In genomic region chr2:81445176-81445575, GRCh38 we compare ENCODE assay signal across 28 cellular contexts.
"Had no signal": no experiment of that assay in that cellular context is flagged by ENCODE, and none has a peak within 500 bp of the region (broad histone marks: within the 10 kb centered on the region; RNA-seq: fewer than 3 reads in every experiment).

No MANE protein-coding gene starts in this region.

- FAIRE-seq: colon, keratinocyte had no signal

- H3K9me3 ChIP-seq: gastrocnemius medialis, lower lobe of right lung, neutrophil, right atrium auricular region, suprapubic skin, transverse colon had no signal

- H3K27me3 ChIP-seq: dorsolateral prefrontal cortex, gastrocnemius medialis, neutrophil, right atrium auricular region, suprapubic skin, transverse colon had no signal

- DNase-seq: dorsolateral prefrontal cortex; effector CD4-positive, alpha-beta T cell; foreskin fibroblast; gastrocnemius medialis; head of caudate nucleus; left ventricle myocardium superior; lower lobe of right lung; naive B cell; stimulated activated CD4-positive, alpha-beta T cell treated with anti-CD3 and anti-CD28 coated beads, Interleukin-12 subunit alpha, Interleukin-12 subunit beta, amount 100 ng/mL, for 4 hours; stimulated activated CD4-positive, alpha-beta T cell treated with anti-CD3 and anti-CD28 coated beads, Interleukin-1b, Interleukin-23, amount 100 ng/mL, for 48 hours; stimulated activated CD4-positive, alpha-beta T cell treated with anti-CD3 and anti-CD28 coated beads, Interleukin-4, amount 100 ng/mL, for 1 hour; stimulated activated CD8-positive, alpha-beta memory T cell treated with anti-CD3 and anti-CD28 coated beads, Interleukin-4, amount 100 ng/mL, for 48 hours; stimulated activated naive CD4-positive, alpha-beta T cell; stimulated activated naive CD8-positive, alpha-beta T cell treated with anti-CD3 and anti-CD28 coated beads, Interleukin-15, amount 100 ng/mL, for 72 hours; transverse colon had no signal

- H2AFZ ChIP-seq: parathyroid adenoma had no signal

- H3K9me3 Mint-ChIP-seq: neural crest cell had no signal

- H3K4me3 ChIP-seq: dorsolateral prefrontal cortex, gastrocnemius medialis, lower lobe of right lung, right atrium auricular region, smooth muscle cell, suprapubic skin, transverse colon had no signal

- H3K9ac ChIP-seq: parathyroid adenoma had no signal

- H3K79me2 ChIP-seq: parathyroid adenoma had no signal

- H3K27ac Mint-ChIP-seq: naive B cell; natural killer cell treated with Interleukin-12 subunit alpha and Interleukin-12 subunit beta and Interleukin-15 and Interleukin-18, amount 100 ng/mL, for 72 hours; progenitor cell of endocrine pancreas; stimulated activated naive CD8-positive, alpha-beta T cell treated with anti-CD3 and anti-CD28 coated beads, Interleukin-15, amount 100 ng/mL, for 72 hours had no signal

- H3K36me3 Mint-ChIP-seq: naive B cell had no signal

- H3K4me3 Mint-ChIP-seq: naive B cell; natural killer cell treated with Interleukin-12 subunit alpha and Interleukin-12 subunit beta and Interleukin-15 and Interleukin-18, amount 100 ng/mL, for 72 hours; neural crest cell; stimulated activated naive CD8-positive, alpha-beta T cell treated with anti-CD3 and anti-CD28 coated beads, Interleukin-15, amount 100 ng/mL, for 72 hours had no signal

- H3K4me1 ChIP-seq: gastrocnemius medialis, lower lobe of right lung, parathyroid adenoma, right atrium auricular region, suprapubic skin, transverse colon had no signal

- H3K27me3 Mint-ChIP-seq: naive B cell; natural killer cell treated with Interleukin-12 subunit alpha and Interleukin-12 subunit beta and Interleukin-15 and Interleukin-18, amount 100 ng/mL, for 72 hours; progenitor cell of endocrine pancreas; stimulated activated naive CD8-positive, alpha-beta T cell treated with anti-CD3 and anti-CD28 coated beads, Interleukin-15, amount 100 ng/mL, for 72 hours had no signal

- H3K4me2 ChIP-seq: smooth muscle cell had no signal

- H3K36me3 ChIP-seq: gastrocnemius medialis, lower lobe of right lung, neutrophil, right atrium auricular region, suprapubic skin, transverse colon had no signal

- H3K27ac ChIP-seq: dorsolateral prefrontal cortex, epithelial cell of prostate, gastrocnemius medialis, lower lobe of right lung, neutrophil, parathyroid adenoma, right atrium auricular region, suprapubic skin, transverse colon had no signal

- ATAC-seq: esophagus mucosa; gastrocnemius medialis; left ventricle myocardium superior; lower lobe of right lung; natural killer cell treated with Interleukin-12 subunit alpha and Interleukin-12 subunit beta and Interleukin-15 and Interleukin-18, amount 100 ng/mL, for 72 hours; sciatic nerve; stimulated activated naive CD8-positive, alpha-beta T cell treated with anti-CD3 and anti-CD28 coated beads, Interleukin-15, amount 100 ng/mL, for 72 hours had no signal

- H3K4me1 Mint-ChIP-seq: naive B cell; neural crest cell; stimulated activated naive CD8-positive, alpha-beta T cell treated with anti-CD3 and anti-CD28 coated beads, Interleukin-15, amount 100 ng/mL, for 72 hours had no signal
